Comparison of ENCODE assay signal across 7 cellular contexts in the genomic region with DNA sequence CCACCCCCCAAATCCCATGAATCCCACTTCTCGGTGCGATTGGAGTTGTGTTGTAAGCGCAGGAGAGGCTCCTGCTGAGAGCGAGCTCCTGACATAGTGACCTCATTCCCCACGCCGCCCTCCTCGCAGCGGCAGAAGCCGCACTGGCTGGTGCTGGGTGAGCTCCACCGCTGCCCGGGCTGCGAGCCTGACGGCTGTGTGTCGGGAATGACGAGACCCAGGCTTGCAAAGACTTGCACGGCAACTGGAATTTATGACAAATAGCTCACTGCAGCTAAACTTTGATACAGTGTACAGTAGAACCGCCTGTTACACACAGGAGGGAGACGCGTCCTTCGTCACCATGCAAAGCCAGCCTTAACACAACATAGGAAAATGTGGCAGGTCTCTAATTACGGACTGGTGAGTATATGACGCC.
A peak's percentile ranks its signal among the peaks of the same experiment; 100 is the strongest.
DNase-seq lines count a peak whose midpoint lies in the region; ATAC-seq and TF ChIP-seq lines count a peak whose summit lies in the region.

No MANE protein-coding gene starts in this region.

- no peaks in the 10 kb centered on the region for H3K36me3 Mint-ChIP-seq in chondrocyte (ENCODE audit: low read depth)

- no peak for ATAC-seq in GM18498 (IDR thresholded peaks at IDR 0.05; ENCODE audit: unreplicated experiment)

- peaks cover 20% of the 10 kb centered on the region for H3K4me1 ChIP-seq in iPS-18a (ENCODE audit: control insufficient read depth, low read depth, low read length)

- H3K36me3 ChIP-seq in iPS-18a (ENCODE audit: control insufficient read depth, low read depth, low read length), result no peaks in the 10 kb centered on the region

- no peaks in the 10 kb centered on the region for H3K4me1 Mint-ChIP-seq in chondrocyte (ENCODE audit: low read depth)

- no peak overlapping the region for H3K27ac ChIP-seq in iPS-18a (ENCODE audit: low read length)
- H3K27ac ChIP-seq in skin epidermis, result peak overlapping the region in 19 of 21 experiments; percentile 18 to 82 (median 69)

- H3K4me3 ChIP-seq in iPS-18a (ENCODE audit: low read length), result peak overlapping the region; percentile 58
- H3K4me3 ChIP-seq in skin epidermis, result peak overlapping the region in 6 of 7 experiments; percentile 6 to 32 (median 15)

- no peaks in the 10 kb centered on the region for H3K9me3 Mint-ChIP-seq in chondrocyte (ENCODE audit: low read depth)

- H3K27me3 Mint-ChIP-seq in chondrocyte (ENCODE audit: low read depth), result no peaks in the 10 kb centered on the region

- no peak overlapping the region for H3K27ac Mint-ChIP-seq in chondrocyte (ENCODE audit: unreplicated experiment)

- H3K27me3 ChIP-seq in iPS-18a (ENCODE audit: control insufficient read depth, insufficient read depth, low read length), result peaks cover 29% of the 10 kb centered on the region

- TF ChIP-seq CTCF in chondrocyte (IDR thresholded peaks at IDR 0.05), result no peak

- DNase-seq in HuH-7 (ENCODE audit: low spot score) (peak; percentile 10), astrocyte of the hippocampus (ENCODE audit: low read depth, low spot score) (peak; percentile 95), chondrocyte (ENCODE audit: low spot score) (no peak), NOMO-1 treated with DMSO at 0.1 percent for 48 hours (lab: John Stamatoyannopoulos, UW; ENCODE audit: unreplicated experiment) (no peak)

- H3K4me3 Mint-ChIP-seq in chondrocyte (ENCODE audit: unreplicated experiment), result no peak overlapping the region

- H3K9me3 ChIP-seq in iPS-18a (ENCODE audit: control insufficient read depth, low read depth, low read length), result no peaks in the 10 kb centered on the region

- peak overlapping the region; percentile 57 for H3K9ac ChIP-seq in iPS-18a (ENCODE audit: low read length)

Comparison
In these comparisons a context has a peak if more than half of its experiments do, and no peak if none do; other contexts are left out.
1. DNase-seq: peak in HuH-7 (single experiment) and astrocyte of the hippocampus (single experiment); none in chondrocyte (single experiment) and NOMO-1 treated with DMSO at 0.1 percent for 48 hours (single experiment).